8 cellular contexts compared by ENCODE assay signal in genomic region chr16:68448360-68448970, GRCh38. TPM values are rescaled to one million over a fixed set of nuclear protein-coding genes. Genes with fewer than 3 reads are reported as not detected.
A peak's percentile ranks its signal among the peaks of the same experiment; 100 is the strongest.
DNase-seq lines count a peak whose midpoint lies in the region; TF ChIP-seq lines count a peak whose summit lies in the region.

Gene SMPD3, minus strand, starts transcription at chr16:68448508. Its CDS starts 76,327 bp downstream, at chr16:68372181.

- peak within 1 kb of the TSS; percentile 72 for H3K27ac Mint-ChIP-seq in activated naive CD4-positive, alpha-beta T cell treated with anti-CD3 and anti-CD28 coated beads, Interleukin-2, amount 10 ng/mL, durations not matched to agents 7 days and 5 days

- peak within 1 kb of the TSS; percentile 65 for H3K4me3 Mint-ChIP-seq in activated naive CD4-positive, alpha-beta T cell treated with anti-CD3 and anti-CD28 coated beads, Interleukin-2, amount 10 ng/mL, durations not matched to agents 7 days and 5 days

- H3K9ac ChIP-seq in ES-I3 (ENCODE audit: low read depth, low read length) (peak within 1 kb of the TSS; percentile 43; the same call in 1 of the 2 replicates), SK-N-MC (ENCODE audit: insufficient read length) (no peak within 1 kb of the TSS)

- TF ChIP-seq POLR2A in stomach (IDR thresholded peaks at IDR 0.05) = no peak

- POLR2A ChIA-PET in HEK293T (lab: Yijun Ruan, JAX) = interaction anchor here (0.9 kb wide), 1 partner anchor 57 kb away, joined by 3 read pairs; no protein-coding TSS in a partner anchor

- H3K4me1 ChIP-seq in ES-I3 (ENCODE audit: insufficient read depth, low read length) (no peaks in the 10 kb centered on the region), neuron (ENCODE audit: insufficient read depth, low read length) (peaks cover 18% of the 10 kb centered on the region), stomach (peaks cover 18 to 32% (median 26%) of the 10 kb centered on the region in 4 donors)

- peak; percentile 98 for DNase-seq in HEK293T (ENCODE audit: extremely low spot score)
- peak; percentile 99 for DNase-seq in NAMALWA (ENCODE audit: low spot score)
- DNase-seq in SK-N-MC (ENCODE audit: low read depth, low spot score) = peak; percentile 87
- DNase-seq in activated naive CD4-positive, alpha-beta T cell treated with anti-CD3 and anti-CD28 coated beads, Interleukin-2, amount 10 ng/mL, durations not matched to agents 7 days and 5 days = peak; percentile 99
- peak; percentile 98 for DNase-seq in germinal center (ENCODE audit: low spot score)
- DNase-seq in stomach = peak; percentile 99

- no peaks in the 10 kb centered on the region for H3K36me3 Mint-ChIP-seq in activated naive CD4-positive, alpha-beta T cell treated with anti-CD3 and anti-CD28 coated beads, Interleukin-2, amount 10 ng/mL, durations not matched to agents 7 days and 5 days

- intact Hi-C loops in stomach (cut with DNase I; ENCODE audit: low total_unique reads) = loop anchor here (10.0 kb wide), 1 partner anchor 56 kb away; no protein-coding TSS in a partner anchor

- H3K27ac ChIP-seq in SK-N-MC = no peak within 1 kb of the TSS
- H3K27ac ChIP-seq in stomach = peak within 1 kb of the TSS in 2 of 5 donors; percentile 37 to 60

- H3K9me3 ChIP-seq in ES-I3 (ENCODE audit: control insufficient read depth, insufficient read depth, low read length) (no peaks in the 10 kb centered on the region), SK-N-MC (ENCODE audit: low read depth, low read length) (no peaks in the 10 kb centered on the region), neuron (ENCODE audit: low read length) (no peaks in the 10 kb centered on the region), stomach (no peaks in the 10 kb centered on the region)

- H3K27me3 Mint-ChIP-seq in activated naive CD4-positive, alpha-beta T cell treated with anti-CD3 and anti-CD28 coated beads, Interleukin-2, amount 10 ng/mL, durations not matched to agents 7 days and 5 days = peaks cover 61% of the 10 kb centered on the region

- H3K27me3 ChIP-seq in neuron (ENCODE audit: insufficient read depth, low read length) (peaks cover 10% of the 10 kb centered on the region), stomach (peaks cover 0 to 25% (median 4%) of the 10 kb centered on the region in 3 donors)

- peaks cover 18% of the 10 kb centered on the region for H3K4me1 Mint-ChIP-seq in activated naive CD4-positive, alpha-beta T cell treated with anti-CD3 and anti-CD28 coated beads, Interleukin-2, amount 10 ng/mL, durations not matched to agents 7 days and 5 days

- peak within 1 kb of the TSS; percentile 64 for H3K4me3 ChIP-seq in SK-N-MC
- H3K4me3 ChIP-seq in neuron (ENCODE audit: low read length) = peak within 1 kb of the TSS; percentile 54
- peak within 1 kb of the TSS; percentile 53 to 77 (median 66) for H3K4me3 ChIP-seq in stomach

- TF ChIP-seq EP300 in stomach (IDR thresholded peaks at IDR 0.05) = no peak

- TF ChIP-seq CTCF in stomach (IDR thresholded peaks at IDR 0.05) = peak in 2 of 7 experiments; percentile 10 to 11

- H3K9me3 Mint-ChIP-seq in activated naive CD4-positive, alpha-beta T cell treated with anti-CD3 and anti-CD28 coated beads, Interleukin-2, amount 10 ng/mL, durations not matched to agents 7 days and 5 days = no peaks in the 10 kb centered on the region

- H3K36me3 ChIP-seq in ES-I3 (ENCODE audit: insufficient read depth, low read length) (no peaks in the 10 kb centered on the region), SK-N-MC (ENCODE audit: insufficient read depth, low read length) (no peaks in the 10 kb centered on the region), neuron (ENCODE audit: insufficient read depth, low read length) (no peaks in the 10 kb centered on the region), stomach (no peaks in the 10 kb centered on the region)

- CTCF ChIA-PET in HEK293T (lab: Yijun Ruan, JAX) = no interaction called here
- CTCF ChIA-PET in activated naive CD4-positive, alpha-beta T cell treated with anti-CD3 and anti-CD28 coated beads, Interleukin-2, amount 10 ng/mL, durations not matched to agents 7 days and 5 days (lab: Charles Lee) = interaction anchor here (0.6 kb wide), 1 partner anchor 675 kb away, joined by 3 read pairs; no protein-coding TSS in a partner anchor

- WGBS in stomach, 5 donors = 0 to 4% (median 1%) methylated on average over 19 to 59 of the region's 59 CpGs

- no peak within 1 kb of the TSS for H2AFZ ChIP-seq in neuron (ENCODE audit: low read depth, low read length)

TF ChIP-seq in HEK293T, 16 proteins besides CTCF, POLR2A, EP300 and RAD21:
- TF ChIP-seq ELF4 (IDR thresholded peaks at IDR 0.05) (peak; percentile 44; the same call in 1 of the 2 replicates), HDGF (IDR thresholded peaks at IDR 0.05; ENCODE audit: borderline replicate concordance) (0 out of 2 replicates have a peak, but pooled peaks have one; percentile 26), FOXA1 (IDR thresholded peaks at IDR 0.05) (no peak), L3MBTL2 (conservative IDR thresholded peaks at IDR 0.05) (peak; percentile 81), SUZ12 (IDR thresholded peaks at IDR 0.05) (peak; percentile 93), SP1 (IDR thresholded peaks at IDR 0.05) (no peak), PKNOX1 (IDR thresholded peaks at IDR 0.05) (no peak), ARNT (IDR thresholded peaks at IDR 0.05) (no peak)

RNA-seq across cellular contexts. Expression of gene SMPD3, which starts in this region (rescaled TPM):
- total RNA-seq in stomach = 100 to 1,000 TPM in 1 of 5 donors, 10 to 100 TPM in 4; 34.3 to 110 (median 76.3) TPM
- polyA plus RNA-seq in stomach = 1 to 10 TPM; 1.7 to 7.6 (median 3.2) TPM
